ENCODE assay signal across 8 cellular contexts in the genomic region with DNA sequence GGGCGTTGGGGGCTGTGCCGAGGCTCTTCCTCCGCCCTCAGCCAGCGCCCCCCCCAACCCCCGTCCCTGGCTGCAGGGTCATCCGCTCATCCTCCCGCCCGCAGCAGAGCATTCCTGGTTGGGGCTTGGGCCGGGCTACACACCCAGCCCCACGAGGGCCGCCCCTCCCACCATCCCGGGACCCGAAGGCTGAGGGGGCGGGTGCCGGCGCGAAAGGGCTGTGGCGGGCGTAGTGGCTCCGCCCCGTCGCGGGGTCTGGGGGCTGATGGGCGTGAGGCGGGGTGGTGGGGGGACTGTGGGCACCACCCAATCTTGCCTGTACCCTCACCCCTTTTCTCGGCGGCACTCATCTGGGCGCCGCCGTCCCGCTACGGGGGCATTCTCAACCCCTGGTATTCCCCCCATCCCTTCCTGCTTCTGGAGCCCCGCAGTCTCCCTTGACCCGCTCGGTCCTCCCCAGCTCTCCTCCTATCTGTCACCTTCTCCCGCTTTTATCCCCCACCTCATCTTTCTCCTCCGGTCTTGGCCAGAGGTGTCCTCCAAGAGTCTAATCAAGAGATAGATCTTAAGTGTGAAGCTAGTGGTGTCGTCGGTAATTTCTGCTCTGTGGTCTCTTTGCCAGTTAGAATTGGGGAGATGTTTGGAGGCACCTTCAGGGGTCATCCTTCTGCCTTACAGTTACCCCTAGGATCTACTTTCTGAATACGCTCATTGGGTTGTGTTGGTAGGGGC. TPM values are rescaled to one million over a fixed set of nuclear protein-coding genes. Genes with fewer than 3 reads are reported as not detected.
DNase-seq lines count a peak whose midpoint lies in the region; ATAC-seq and TF ChIP-seq lines count a peak whose summit lies in the region.

No MANE protein-coding gene starts in this region.

- H3K36me3 ChIP-seq in endocrine pancreas (ENCODE audit: control insufficient read depth, insufficient read depth, low read length) = no peaks in the 10 kb centered on the region
- no peaks in the 10 kb centered on the region for H3K36me3 ChIP-seq in mucosa of descending colon (ENCODE audit: low read depth)
- H3K36me3 ChIP-seq in thyroid gland = no peaks in the 10 kb centered on the region

- H3K4me3 ChIP-seq in HL-60 (replicated peaks; ENCODE audit: insufficient read depth, low read length) (peak overlapping the region; percentile 86), endocrine pancreas (ENCODE audit: control insufficient read depth, insufficient read depth, low read length) (peak overlapping the region; percentile 85), mucosa of descending colon (peak overlapping the region; percentile 77), thyroid gland (replicated peaks in 1 of 3) (peak overlapping the region; percentile 78 to 96 (median 87))

- peak overlapping the region; percentile 89 for H3K9ac ChIP-seq in endocrine pancreas (ENCODE audit: control insufficient read depth, insufficient read depth, low read length)

- no peak overlapping the region; the same call in 1 of the 2 replicates for H3K27ac ChIP-seq in HL-60 (replicated peaks)
- H3K27ac ChIP-seq in thyroid gland = peak overlapping the region; percentile 60 to 99 (median 97)

- no peaks in the 10 kb centered on the region for H3K27me3 ChIP-seq in HL-60 (ENCODE audit: insufficient read depth, poor library complexity, severe bottlenecking)
- H3K27me3 ChIP-seq in endocrine pancreas (ENCODE audit: control insufficient read depth, insufficient read depth, low read length) = no peaks in the 10 kb centered on the region
- no peaks in the 10 kb centered on the region for H3K27me3 ChIP-seq in thyroid gland

- H3K27me3 Mint-ChIP-seq in T-helper 17 cell = peaks cover 17% of the 10 kb centered on the region

- H3K4me3 Mint-ChIP-seq in T-helper 17 cell = peak overlapping the region; percentile 98

- TF ChIP-seq CTCF in GM10248 (IDR thresholded peaks at IDR 0.05; ENCODE audit: control extremely low read depth, extremely low read depth, low read depth, missing control alignments) (no peak), HL-60 (IDR thresholded peaks at IDR 0.05; ENCODE audit: insufficient read depth, low read length) (no peak), mucosa of descending colon (IDR thresholded peaks at IDR 0.05) (no peak), thyroid gland (IDR thresholded peaks at IDR 0.05) (no peak)

- H3K4me1 Mint-ChIP-seq in T-helper 17 cell = peaks cover 12% of the 10 kb centered on the region

- ATAC-seq in GM21515 (IDR thresholded peaks at IDR 0.05; ENCODE audit: unreplicated experiment) = peak; percentile 38
- ATAC-seq in T-helper 17 cell = peak; percentile 8
- ATAC-seq in mucosa of descending colon = peak; percentile 44

- WGBS in thyroid gland, 2 donors = 3 to 4% methylated on average over 15 to 16 of the region's 40 CpGs

- CTCF ChIA-PET in GM10248 (lab: Yijun Ruan, JAX) = interaction anchor here (1.0 to 3.1 kb wide), 7 partner anchors 11 to 107 kb away, joined by 3 to 9 read pairs (median 4); no protein-coding TSS in a partner anchor

- peaks cover 6% of the 10 kb centered on the region for H3K4me1 ChIP-seq in endocrine pancreas (ENCODE audit: control insufficient read depth, insufficient read depth, low read length)
- no peaks in the 10 kb centered on the region for H3K4me1 ChIP-seq in mucosa of descending colon (ENCODE audit: low read depth)
- peaks cover 9 to 12% of the 10 kb centered on the region in 2 donors for H3K4me1 ChIP-seq in thyroid gland

- intact Hi-C loops in mucosa of descending colon (cut with DNase I, micrococcal nuclease) (no loop called here), thyroid gland (cut with DNase I) (no loop called here)

- peak; percentile 62 for DNase-seq in GM10248 (ENCODE audit: extremely low spot score)
- DNase-seq in HL-60 (ENCODE audit: low read depth in 1 of 2, low spot score in 1 of 2) = no peak
- DNase-seq in T-helper 17 cell = peak; percentile 11 to 59 (median 55)
- no peak for DNase-seq in mucosa of descending colon
- DNase-seq in thyroid gland = peak; percentile 67 to 79
- no peak for DNase-seq in NCI-H2081 (lab: John Stamatoyannopoulos, UW)

- peaks cover 4% of the 10 kb centered on the region for H3K36me3 Mint-ChIP-seq in T-helper 17 cell (ENCODE audit: low read depth)

- peak overlapping the region; percentile 75 for H3K27ac Mint-ChIP-seq in T-helper 17 cell

- TF ChIP-seq POLR2A in thyroid gland (IDR thresholded peaks at IDR 0.05) = no peak

- POLR2A ChIA-PET in GM10248 (lab: Yijun Ruan, JAX) = interaction anchor here (1.2 kb wide), 1 partner anchor 20 kb away, joined by 3 read pairs; no protein-coding TSS in a partner anchor

- H3K9me3 ChIP-seq in T-helper 17 cell (ENCODE audit: control insufficient read depth, low read length, poor library complexity, severe bottlenecking) (no peaks in the 10 kb centered on the region), endocrine pancreas (ENCODE audit: control insufficient read depth, low read length) (no peaks in the 10 kb centered on the region), mucosa of descending colon (no peaks in the 10 kb centered on the region), thyroid gland (no peaks in the 10 kb centered on the region)

RNA-seq across cellular contexts. Expression of gene FER, which starts 1.6 kb away (rescaled TPM):
- total RNA-seq in T-helper 17 cell (10 to 100 TPM in 1 of 2 donors, 1 to 10 TPM in 1; 9.8 to 15.1 TPM), mucosa of descending colon (10 to 100 TPM; 12.8 to 44.0 (median 13.6) TPM), thyroid gland (10 to 100 TPM; 38.8 to 79.1 (median 45.2) TPM)

Comparison
In these comparisons a context has a peak if more than half of its experiments do, and no peak if none do; other contexts are left out.
1. DNase-seq: peak in GM10248 (single experiment), T-helper 17 cell (3 of 3) and thyroid gland (2 of 2); none in HL-60 (0 of 2), mucosa of descending colon (0 of 3) and NCI-H2081 (0 of 2).
2. Peak in every context shown above with its lines, with median percentiles within 50 percentile points of each other: ATAC-seq and H3K4me3 ChIP-seq.